In the genomic region with DNA sequence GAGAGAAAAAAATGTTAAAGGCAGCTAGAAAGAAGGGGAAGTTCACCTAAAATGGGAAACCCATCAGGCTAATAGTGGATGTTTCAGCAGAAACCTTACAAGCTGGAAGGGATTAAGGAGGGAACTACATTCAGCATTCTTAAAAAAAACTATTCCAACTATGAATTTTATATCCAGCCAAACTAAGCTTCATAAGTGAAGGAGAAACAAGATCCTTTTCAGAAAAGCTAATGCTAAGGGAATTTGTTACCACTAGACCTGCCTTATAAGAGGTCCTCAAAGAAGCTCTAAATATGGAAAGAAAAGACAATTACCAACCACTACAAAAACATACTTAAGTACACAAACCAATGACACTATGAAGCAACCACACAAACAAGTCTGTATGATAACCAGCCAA, we compare ENCODE assay signal across 4 cellular contexts. TPM values are rescaled to one million over a fixed set of nuclear protein-coding genes. Genes with fewer than 3 reads are reported as not detected.
"Had no signal": no experiment of that assay in that cellular context is flagged by ENCODE, and none has a peak within 500 bp of the region (broad histone marks: within the 10 kb centered on the region; RNA-seq: fewer than 3 reads in every experiment).

No MANE protein-coding gene starts in this region.

- H3K4me3 ChIP-seq: GM12878 had no signal

- DNase-seq: GDM1, GF-D8 had no signal

RNA-seq across cellular contexts. Expression of gene SLC35F1, which starts 59.2 kb away (rescaled TPM):
- total RNA-seq: G401, GM12878 had no signal
